Comparison of ENCODE assay signal across 26 cellular contexts in the genomic region with DNA sequence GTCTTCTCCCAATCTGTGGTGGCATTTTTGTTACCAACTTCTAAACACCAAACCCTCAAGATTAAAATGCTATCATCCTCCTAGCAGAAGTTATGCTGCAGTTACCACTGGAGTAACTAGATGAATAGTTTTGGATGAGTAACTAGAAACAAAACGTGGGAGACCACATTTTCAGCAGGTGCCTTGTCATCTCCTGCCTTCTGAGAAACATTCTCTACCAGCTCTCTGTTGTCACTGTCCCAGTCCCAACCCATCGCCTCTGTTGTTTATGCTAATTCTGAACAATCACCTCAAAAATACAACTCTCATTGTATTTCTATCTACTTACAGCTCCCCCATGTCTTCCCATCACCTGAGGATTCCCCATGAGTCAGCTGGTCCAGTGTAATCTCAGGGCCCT.
"Had no signal": no experiment of that assay in that cellular context is flagged by ENCODE, and none has a peak within 500 bp of the region (broad histone marks: within the 10 kb centered on the region; RNA-seq: fewer than 3 reads in every experiment).

No MANE protein-coding gene starts in this region.

- H3K27me3 ChIP-seq: colonic mucosa, esophagus muscularis mucosa, esophagus squamous epithelium, foreskin keratinocyte, gastrocnemius medialis, gastroesophageal sphincter, heart left ventricle, heart right ventricle, hepatocyte had no signal

- H3K4me1 Mint-ChIP-seq: endodermal cell had no signal

- H3K4me3 Mint-ChIP-seq: dendritic cell treated with granulocyte-macrophage colony-stimulating factor and Interleukin-4, amounts not matched to agents 40 ng/mL and 50 ng/mL, for 4 days; effector memory CD8-positive, alpha-beta T cell; endodermal cell had no signal

- ATAC-seq: effector memory CD8-positive, alpha-beta T cell; esophagus mucosa; foreskin keratinocyte; gastrocnemius medialis; gastroesophageal sphincter; heart left ventricle; heart right ventricle had no signal

- H3K27me3 Mint-ChIP-seq: dendritic cell treated with granulocyte-macrophage colony-stimulating factor and Interleukin-4, amounts not matched to agents 40 ng/mL and 50 ng/mL, for 4 days; effector memory CD8-positive, alpha-beta T cell had no signal

- H3K36me3 ChIP-seq: colonic mucosa, esophagus muscularis mucosa, esophagus squamous epithelium, gastrocnemius medialis, gastroesophageal sphincter, heart left ventricle, heart right ventricle had no signal

- H3K4me3 ChIP-seq: colonic mucosa, coronary artery, dorsolateral prefrontal cortex, esophagus muscularis mucosa, esophagus squamous epithelium, gastrocnemius medialis, gastroesophageal sphincter, heart left ventricle, heart right ventricle, hepatocyte had no signal

- DNase-seq: colonic mucosa; cortex of kidney; dermis blood vessel endothelial cell; dorsolateral prefrontal cortex; effector CD4-positive, alpha-beta T cell; effector CD8-positive, alpha-beta T cell; effector memory CD4-positive, alpha-beta T cell; effector memory CD8-positive, alpha-beta T cell; endodermal cell; erythroblast; esophagus squamous epithelium; foreskin fibroblast; foreskin keratinocyte; foreskin melanocyte; gastrocnemius medialis; glutamatergic neuron; head of caudate nucleus; heart left ventricle; heart right ventricle had no signal

- H2AFZ ChIP-seq: hepatocyte had no signal

- H3K9me3 Mint-ChIP-seq: endodermal cell had no signal

- H3K9me3 ChIP-seq: esophagus muscularis mucosa, esophagus squamous epithelium, gastrocnemius medialis, gastroesophageal sphincter had no signal

- H3K4me1 ChIP-seq: colonic mucosa, esophagus muscularis mucosa, esophagus squamous epithelium, foreskin keratinocyte, gastrocnemius medialis, gastroesophageal sphincter, heart left ventricle, heart right ventricle had no signal

- H3K27ac ChIP-seq: colonic mucosa, coronary artery, dorsolateral prefrontal cortex, epithelial cell of prostate, esophagus muscularis mucosa, esophagus squamous epithelium, foreskin keratinocyte, gastrocnemius medialis, gastroesophageal sphincter, heart left ventricle, heart right ventricle, hepatocyte had no signal

- H3K27ac Mint-ChIP-seq: dendritic cell treated with granulocyte-macrophage colony-stimulating factor and Interleukin-4, amounts not matched to agents 40 ng/mL and 50 ng/mL, for 4 days; effector memory CD8-positive, alpha-beta T cell; endodermal cell had no signal

- H3K4me2 ChIP-seq: hepatocyte had no signal

- H3K79me2 ChIP-seq: hepatocyte had no signal
